ENCODE assay signal across 9 cellular contexts in the genomic region with DNA sequence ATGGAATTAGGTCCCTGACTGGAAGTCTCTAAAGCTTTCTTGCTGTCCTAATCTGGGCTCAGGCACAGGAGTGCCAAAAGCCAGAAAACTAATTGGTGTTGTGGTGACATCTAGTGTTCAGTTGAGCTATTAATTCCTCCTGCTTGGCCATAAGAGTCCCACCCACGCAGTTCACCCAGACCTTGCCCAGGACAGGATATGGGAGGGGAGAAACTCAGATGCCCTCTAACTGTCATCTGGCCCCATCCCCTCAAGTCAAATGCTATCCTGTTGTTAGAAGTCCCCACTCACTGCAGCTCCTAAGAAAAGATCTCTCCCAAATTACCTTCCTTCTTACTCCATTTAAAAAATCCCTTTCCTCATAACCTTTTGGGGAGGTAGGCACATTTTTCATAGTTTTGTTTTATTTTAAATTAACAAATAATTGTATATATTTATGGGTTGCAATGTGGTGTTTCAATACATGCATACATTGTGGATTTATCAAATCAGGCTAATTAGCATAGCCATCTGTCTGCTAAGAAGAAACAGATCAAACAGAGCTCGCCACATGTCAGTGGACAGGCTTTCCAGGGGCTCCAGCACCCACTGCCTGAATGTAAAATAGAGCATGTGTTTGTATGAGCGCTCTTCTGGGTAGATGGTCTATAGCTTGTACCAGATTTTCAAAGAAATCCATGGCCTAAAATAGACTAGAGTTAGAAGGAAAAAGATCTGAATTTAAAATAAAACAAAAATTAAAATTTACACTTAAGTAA.
DNase-seq lines count a peak whose midpoint lies in the region; ATAC-seq, FAIRE-seq and TF ChIP-seq lines count a peak whose summit lies in the region.
"Had no signal": no experiment of that assay in that cellular context is flagged by ENCODE, and none has a peak within 500 bp of the region (broad histone marks: within the 10 kb centered on the region; RNA-seq: fewer than 3 reads in every experiment).

No MANE protein-coding gene starts in this region.

- DNase-seq in CD4-positive, CD25-positive, alpha-beta regulatory T cell: peak; percentile 14 to 80 (median 48)
- peak; percentile 40 for DNase-seq in NCI-H2029 (lab: John Stamatoyannopoulos, UW)
- peak in 1 of 3 donors; percentile 5 for DNase-seq in T-helper 17 cell
- DNase-seq in cerebellar cortex (ENCODE audit: low spot score): peak; percentile 81
- peak; percentile 76 for DNase-seq in HepG2 (ENCODE audit: low spot score)
- peak; percentile 68 for DNase-seq in stimulated activated CD8-positive, alpha-beta memory T cell treated with anti-CD3 and anti-CD28 coated beads, Interleukin-4, amount 100 ng/mL, for 48 hours

- no peak overlapping the region for H3K4me3 ChIP-seq in CD4-positive, CD25-positive, alpha-beta regulatory T cell (ENCODE audit: low read depth, low read length)
- no peak overlapping the region for H3K4me3 ChIP-seq in HepG2 (replicated peaks in 1 of 3; ENCODE audit: insufficient read depth in 1 of 3, low read depth in 2 of 3, low read length in 3 of 3)

- TF ChIP-seq RAD21 in HepG2 (CRISPR knock-in tag; IDR thresholded peaks at IDR 0.05): no peak; the same call in 1 of the 2 replicates

- ATAC-seq in CD4-positive, CD25-positive, alpha-beta regulatory T cell (ENCODE audit: low read depth in 2 of 2): peak; percentile 59 to 76
- ATAC-seq in GM18873 (IDR thresholded peaks at IDR 0.05; ENCODE audit: low FRiP score, unreplicated experiment) (peak; percentile 87), HG03064 (IDR thresholded peaks at IDR 0.05; ENCODE audit: low read depth, unreplicated experiment) (peak; percentile 61), T-helper 17 cell (peak; percentile 79), HepG2 (peak; percentile 97)

- no peaks in the 10 kb centered on the region for H4K20me1 ChIP-seq in HepG2 (ENCODE audit: insufficient read depth, low read length)

- peaks cover 0 to 1% (median 0%) of the 10 kb centered on the region in 7 donors for H3K9me3 Mint-ChIP-seq in CD4-positive, CD25-positive, alpha-beta regulatory T cell
- H3K9me3 Mint-ChIP-seq: activated naive CD4-positive, alpha-beta T cell treated with anti-CD3 and anti-CD28 coated beads, Interleukin-2, amount 50 U/mL, for 24 hours had no signal

- no peak overlapping the region for H3K4me3 Mint-ChIP-seq in CD4-positive, CD25-positive, alpha-beta regulatory T cell
- H3K4me3 Mint-ChIP-seq in T-helper 17 cell: no peak overlapping the region
- H3K4me3 Mint-ChIP-seq: activated naive CD4-positive, alpha-beta T cell treated with anti-CD3 and anti-CD28 coated beads, Interleukin-2, amount 50 U/mL, for 24 hours had no signal

- H3K36me3 Mint-ChIP-seq in CD4-positive, CD25-positive, alpha-beta regulatory T cell: peaks cover 7% of the 10 kb centered on the region
- no peaks in the 10 kb centered on the region for H3K36me3 Mint-ChIP-seq in T-helper 17 cell (ENCODE audit: low read depth)

- H3K4me1 Mint-ChIP-seq in CD4-positive, CD25-positive, alpha-beta regulatory T cell: peaks cover 16 to 47% (median 28%) of the 10 kb centered on the region in 4 donors
- H3K4me1 Mint-ChIP-seq in T-helper 17 cell: peaks cover 32% of the 10 kb centered on the region

- POLR2A ChIA-PET in HepG2 (lab: Yijun Ruan, JAX): interaction anchor here (1.0 kb wide), 2 partner anchors 11 to 77 kb away, joined by 3 to 4 read pairs; no protein-coding TSS in a partner anchor

- no peaks in the 10 kb centered on the region for H3K9me3 ChIP-seq in CD4-positive, CD25-positive, alpha-beta regulatory T cell (ENCODE audit: control insufficient read depth in 2 of 2, low read length in 2 of 2)
- no peaks in the 10 kb centered on the region for H3K9me3 ChIP-seq in T-helper 17 cell (ENCODE audit: control insufficient read depth, low read length, poor library complexity, severe bottlenecking)
- H3K9me3 ChIP-seq in HepG2 (ENCODE audit: low read length): no peaks in the 10 kb centered on the region

- no peaks in the 10 kb centered on the region for H3K36me3 ChIP-seq in CD4-positive, CD25-positive, alpha-beta regulatory T cell (ENCODE audit: control insufficient read depth, insufficient read depth, low read length)
- peaks cover 3 to 10% of the 10 kb centered on the region in 2 experiments; a peak in 4 of 5 replicates for H3K36me3 ChIP-seq in HepG2 (replicated peaks in 1 of 2; ENCODE audit: control insufficient read depth in 1 of 2, insufficient read depth in 2 of 2, low read length in 2 of 2)

- no peaks in the 10 kb centered on the region for H3K79me2 ChIP-seq in HepG2 (ENCODE audit: insufficient read depth, low read length)

- peak; percentile 84 for TF ChIP-seq CTCF in HepG2 (CRISPR knock-in tag; IDR thresholded peaks at IDR 0.05)

- H3K4me2 ChIP-seq in HepG2 (ENCODE audit: low read depth, low read length): no peak overlapping the region

- FAIRE-seq in HepG2 (lab: Jason Lieb, UNC): peak; percentile 84

- BruUV-seq in HepG2 (replicated peaks; lab: Mats Ljungman, UMichigan): no TSS peak

- WGBS in HepG2 (ENCODE audit: low lambda C conversion rate): 95% methylated on average over 2 of the region's 3 CpGs

- TF ChIP-seq EP300 in HepG2 (IDR thresholded peaks at IDR 0.05; ENCODE audit: low read depth in 2 of 2, low read length in 2 of 2) (no peak), HepG2 (CRISPR knock-in tag; IDR thresholded peaks at IDR 0.05; ENCODE audit: borderline replicate concordance) (no peak)

- H3K27ac ChIP-seq in CD4-positive, CD25-positive, alpha-beta regulatory T cell (ENCODE audit: insufficient read depth, low read length, poor library complexity, severe bottlenecking): no peak overlapping the region
- H3K27ac ChIP-seq in HepG2 (ENCODE audit: extremely low read length, insufficient read depth, low read length): no peak overlapping the region

- no peaks in the 10 kb centered on the region for H3K27me3 ChIP-seq in CD4-positive, CD25-positive, alpha-beta regulatory T cell (ENCODE audit: control insufficient read depth, insufficient read depth, low read length)
- no peaks in the 10 kb centered on the region for H3K27me3 ChIP-seq in HepG2 (ENCODE audit: control insufficient read depth in 1 of 2, insufficient read depth in 2 of 2, low read length in 2 of 2)

- TF ChIP-seq POLR2A in HepG2 (IDR thresholded peaks at IDR 0.05; ENCODE audit: insufficient read depth in 1 of 2, low read depth in 2 of 2, low read length in 2 of 2): no peak

- in situ Hi-C loops in HepG2 (cut with HindIII; ENCODE audit: extremely low pct_ligation_motif_present, low pct_unique_long_range_greater_than_20kb): no loop called here

- intact Hi-C loops in HepG2 (cut with micrococcal nuclease; ENCODE audit: unreplicated experiment): loop anchor here (2.0 to 5.0 kb wide), 2 partner anchors 85 to 210 kb away; a partner anchor contains a TSS

- H3K27ac Mint-ChIP-seq in CD4-positive, CD25-positive, alpha-beta regulatory T cell: peak overlapping the region in 1 of 3 donors; percentile 34
- H3K27ac Mint-ChIP-seq in T-helper 17 cell: no peak overlapping the region
- H3K27ac Mint-ChIP-seq: activated naive CD4-positive, alpha-beta T cell treated with anti-CD3 and anti-CD28 coated beads, Interleukin-2, amount 50 U/mL, for 24 hours had no signal

- H3K27me3 Mint-ChIP-seq in CD4-positive, CD25-positive, alpha-beta regulatory T cell: no peaks in the 10 kb centered on the region
- H3K27me3 Mint-ChIP-seq in T-helper 17 cell: no peaks in the 10 kb centered on the region
- H3K27me3 Mint-ChIP-seq: activated naive CD4-positive, alpha-beta T cell treated with anti-CD3 and anti-CD28 coated beads, Interleukin-2, amount 50 U/mL, for 24 hours had no signal

- H2AFZ ChIP-seq in HepG2 (ENCODE audit: low read length): no peak overlapping the region

- peaks cover 15% of the 10 kb centered on the region for H3K4me1 ChIP-seq in CD4-positive, CD25-positive, alpha-beta regulatory T cell (ENCODE audit: control insufficient read depth, insufficient read depth, low read length, poor library complexity, severe bottlenecking)
- peaks cover 15% of the 10 kb centered on the region for H3K4me1 ChIP-seq in HepG2 (ENCODE audit: insufficient read depth, low read length)

- CTCF ChIA-PET in HepG2 (lab: Yijun Ruan, JAX; ENCODE audit: low intra/inter-chr PET ratio, low total read pairs): no interaction called here

- no peak overlapping the region for H3K9ac ChIP-seq in HepG2 (ENCODE audit: insufficient read depth, low read depth, low read length)

TF ChIP-seq in HepG2, 621 proteins besides CTCF, POLR2A, EP300 and RAD21 (continues in another document):
- TF ChIP-seq TGIF2 (CRISPR knock-in tag; IDR thresholded peaks at IDR 0.05): 0 out of 2 replicates have a peak, but pooled peaks have one; percentile 36
- peak; percentile 24; the same call in 1 of the 2 replicates for TF ChIP-seq RXRB (CRISPR knock-in tag; IDR thresholded peaks at IDR 0.05; ENCODE audit: borderline replicate concordance)
- TF ChIP-seq SMAD3 (CRISPR knock-in tag; IDR thresholded peaks at IDR 0.05): 0 out of 2 replicates have a peak, but pooled peaks have one; percentile 37
- peak; percentile 74; the same call in 1 of the 2 replicates for TF ChIP-seq MIXL1 (CRISPR knock-in tag; IDR thresholded peaks at IDR 0.05)
- TF ChIP-seq, protein P1, sequence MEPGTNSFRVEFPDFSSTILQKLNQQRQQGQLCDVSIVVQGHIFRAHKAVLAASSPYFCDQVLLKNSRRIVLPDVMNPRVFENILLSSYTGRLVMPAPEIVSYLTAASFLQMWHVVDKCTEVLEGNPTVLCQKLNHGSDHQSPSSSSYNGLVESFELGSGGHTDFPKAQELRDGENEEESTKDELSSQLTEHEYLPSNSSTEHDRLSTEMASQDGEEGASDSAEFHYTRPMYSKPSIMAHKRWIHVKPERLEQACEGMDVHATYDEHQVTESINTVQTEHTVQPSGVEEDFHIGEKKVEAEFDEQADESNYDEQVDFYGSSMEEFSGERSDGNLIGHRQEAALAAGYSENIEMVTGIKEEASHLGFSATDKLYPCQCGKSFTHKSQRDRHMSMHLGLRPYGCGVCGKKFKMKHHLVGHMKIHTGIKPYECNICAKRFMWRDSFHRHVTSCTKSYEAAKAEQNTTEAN (CRISPR knock-in tag; conservative IDR thresholded peaks at IDR 0.05): no peak
- no peak for TF ChIP-seq LCORL (IDR thresholded peaks at IDR 0.05)
- TF ChIP-seq LCORL (CRISPR knock-in tag; IDR thresholded peaks at IDR 0.05): peak; percentile 24; the same call in 1 of the 2 replicates
